18 cellular contexts compared by ENCODE assay signal in the genomic region with DNA sequence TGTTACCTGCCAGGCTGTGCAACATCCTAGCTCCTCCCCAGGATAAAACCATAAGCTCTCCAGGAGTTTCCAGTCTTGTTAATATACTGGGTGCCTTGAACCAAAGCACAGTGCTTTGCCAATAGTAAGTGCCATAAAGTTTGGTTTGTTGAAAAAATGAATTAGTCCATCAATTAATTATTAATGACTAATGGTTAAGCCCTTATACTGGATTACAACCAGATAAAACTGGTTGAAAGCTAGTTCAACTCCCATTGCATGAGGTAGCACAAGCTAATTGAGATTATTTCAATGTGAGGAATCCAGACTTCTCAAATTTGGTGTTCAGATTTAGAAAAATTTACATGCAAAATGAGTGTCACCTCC. TPM values are rescaled to one million over a fixed set of nuclear protein-coding genes. Genes with fewer than 3 reads are reported as not detected.
DNase-seq lines count a peak whose midpoint lies in the region; ATAC-seq, FAIRE-seq and TF ChIP-seq lines count a peak whose summit lies in the region.
"Had no signal": no experiment of that assay in that cellular context is flagged by ENCODE, and none has a peak within 500 bp of the region (broad histone marks: within the 10 kb centered on the region; RNA-seq: fewer than 3 reads in every experiment).

No MANE protein-coding gene starts in this region.

- TF ChIP-seq CTCF in mammary epithelial cell (conservative IDR thresholded peaks at IDR 0.05 in 1 of 2, IDR thresholded peaks at IDR 0.05 in 1 of 2; ENCODE audit: extremely low read depth in 1 of 2, insufficient read depth in 1 of 2, low read depth in 1 of 2, low read length in 2 of 2) (no peak), MCF 10A (IDR thresholded peaks at IDR 0.05; ENCODE audit: unreplicated experiment) (no peak), astrocyte (IDR thresholded peaks at IDR 0.05; ENCODE audit: insufficient read depth, low read depth, low read length) (no peak), neural crest cell (conservative IDR thresholded peaks at IDR 0.05) (no peak)

- no peaks in the 10 kb centered on the region for H3K27me3 ChIP-seq in mammary epithelial cell (ENCODE audit: insufficient read depth, low read length)
- H3K27me3 ChIP-seq in astrocyte (ENCODE audit: insufficient read depth, low read length), result peaks cover 9% of the 10 kb centered on the region
- H3K27me3 ChIP-seq: BLaER1 had no signal

- FAIRE-seq in astrocyte (lab: Jason Lieb, UNC), result no peak
- FAIRE-seq: GM12892 had no signal

- CTCF ChIA-PET in mammary epithelial cell (lab: Charles Lee; ENCODE audit: low non-redundant PET) (interaction anchor here (0.9 kb wide), 1 partner anchor 107 kb away, joined by 4 read pairs; no protein-coding TSS in a partner anchor), MCF 10A (lab: Yijun Ruan, JAX) (interaction anchor here (0.6 to 0.7 kb wide), 2 partner anchors 12 to 1266 kb away, joined by 3 read pairs; no protein-coding TSS in a partner anchor)
- CTCF ChIA-PET in activated CD8-positive, alpha-beta memory T cell treated with anti-CD3 and anti-CD28 coated beads, Interleukin-2, amount 10 ng/mL, durations not matched to agents 7 days and 5 days (lab: Charles Lee), result no interaction called here

- TSS peak; percentile 77 for BruUV-seq in mammary epithelial cell (replicated peaks; lab: Mats Ljungman, UMichigan)
- no TSS peak for BruUV-seq in MCF 10A (replicated peaks; lab: Mats Ljungman, UMichigan)

- H3K4me2 ChIP-seq in mammary epithelial cell (ENCODE audit: insufficient read depth, low read depth, low read length) (peak overlapping the region; percentile 33), astrocyte (ENCODE audit: low read length) (peak overlapping the region; percentile 5)
- H3K4me2 ChIP-seq: BLaER1 had no signal

- intact Hi-C loops in mammary epithelial cell (cut with micrococcal nuclease) (loop anchor here (5.0 kb wide), 2 partner anchors 65 to 275 kb away; partner anchors contain the start of gene KRT5), MCF 10A (cut with micrococcal nuclease) (no loop called here)

- POLR2A ChIA-PET in MCF 10A (lab: Yijun Ruan, JAX), result interaction anchor here (0.7 kb wide), 1 partner anchor 320 kb away, joined by 3 read pairs; no protein-coding TSS in a partner anchor

- H3K27me3 Mint-ChIP-seq in MCF 10A (ENCODE audit: insufficient read depth, unreplicated experiment), result peaks cover 1% of the 10 kb centered on the region
- H3K27me3 Mint-ChIP-seq in astrocyte (ENCODE audit: low read depth, unreplicated experiment), result peaks cover 30% of the 10 kb centered on the region
- no peaks in the 10 kb centered on the region for H3K27me3 Mint-ChIP-seq in neural crest cell (ENCODE audit: low read depth)
- peaks cover 8% of the 10 kb centered on the region for H3K27me3 Mint-ChIP-seq in activated CD8-positive, alpha-beta memory T cell treated with anti-CD3 and anti-CD28 coated beads, Interleukin-2, amount 10 ng/mL, durations not matched to agents 7 days and 5 days

- H3K9me3 Mint-ChIP-seq in MCF 10A (ENCODE audit: unreplicated experiment) (no peaks in the 10 kb centered on the region), astrocyte (ENCODE audit: unreplicated experiment) (peaks cover 5% of the 10 kb centered on the region), neural crest cell (no peaks in the 10 kb centered on the region)
- H3K9me3 Mint-ChIP-seq in activated CD8-positive, alpha-beta memory T cell treated with anti-CD3 and anti-CD28 coated beads, Interleukin-2, amount 10 ng/mL, durations not matched to agents 7 days and 5 days (ENCODE audit: low read depth), result no peaks in the 10 kb centered on the region
- H3K9me3 Mint-ChIP-seq: H9 had no signal

- in situ Hi-C loops in mammary epithelial cell (cut with MboI; ENCODE audit: low sequenced_read_pairs in 2 of 2), result no loop called here

- H3K4me1 Mint-ChIP-seq in MCF 10A (ENCODE audit: insufficient read depth, unreplicated experiment) (peaks cover 27% of the 10 kb centered on the region), astrocyte (ENCODE audit: low read depth, unreplicated experiment) (peaks cover 23% of the 10 kb centered on the region), neural crest cell (no peaks in the 10 kb centered on the region)
- H3K4me1 Mint-ChIP-seq in activated CD8-positive, alpha-beta memory T cell treated with anti-CD3 and anti-CD28 coated beads, Interleukin-2, amount 10 ng/mL, durations not matched to agents 7 days and 5 days, result peaks cover 7% of the 10 kb centered on the region
- H3K4me1 Mint-ChIP-seq: CD8-positive, alpha-beta memory T cell had no signal

- H3K36me3 ChIP-seq in mammary epithelial cell (ENCODE audit: insufficient read depth, low read length), result no peaks in the 10 kb centered on the region
- H3K36me3 ChIP-seq in astrocyte (ENCODE audit: insufficient read depth, low read length), result no peaks in the 10 kb centered on the region
- H3K36me3 ChIP-seq: BLaER1 had no signal

- no peak for ATAC-seq in activated CD8-positive, alpha-beta memory T cell treated with anti-CD3 and anti-CD28 coated beads, Interleukin-2, amount 10 ng/mL, durations not matched to agents 7 days and 5 days
- no peak for ATAC-seq in GM19328 (IDR thresholded peaks at IDR 0.05; ENCODE audit: unreplicated experiment)

- H3K4me3 Mint-ChIP-seq in MCF 10A (ENCODE audit: unreplicated experiment), result no peak overlapping the region
- H3K4me3 Mint-ChIP-seq in astrocyte (ENCODE audit: unreplicated experiment), result no peak overlapping the region
- no peak overlapping the region for H3K4me3 Mint-ChIP-seq in neural crest cell
- H3K4me3 Mint-ChIP-seq in activated CD8-positive, alpha-beta memory T cell treated with anti-CD3 and anti-CD28 coated beads, Interleukin-2, amount 10 ng/mL, durations not matched to agents 7 days and 5 days, result no peak overlapping the region
- H3K4me3 Mint-ChIP-seq: CD8-positive, alpha-beta memory T cell; H9 had no signal

- H3K4me1 ChIP-seq in mammary epithelial cell (ENCODE audit: insufficient read depth, low read length), result peaks cover 37% of the 10 kb centered on the region
- H3K4me1 ChIP-seq in astrocyte (ENCODE audit: insufficient read depth, low read length), result peaks cover 14% of the 10 kb centered on the region
- H3K4me1 ChIP-seq: BLaER1 had no signal

- H2AFZ ChIP-seq in mammary epithelial cell (ENCODE audit: low read depth, low read length) (no peak overlapping the region), astrocyte (ENCODE audit: low read depth, low read length) (no peak overlapping the region)

- H3K36me3 Mint-ChIP-seq in MCF 10A (ENCODE audit: insufficient read depth, unreplicated experiment) (no peaks in the 10 kb centered on the region), astrocyte (ENCODE audit: low read depth, unreplicated experiment) (no peaks in the 10 kb centered on the region), neural crest cell (ENCODE audit: low read depth) (no peaks in the 10 kb centered on the region)
- H3K36me3 Mint-ChIP-seq in activated CD8-positive, alpha-beta memory T cell treated with anti-CD3 and anti-CD28 coated beads, Interleukin-2, amount 10 ng/mL, durations not matched to agents 7 days and 5 days, result no peaks in the 10 kb centered on the region

- H3K4me3 ChIP-seq in mammary epithelial cell (replicated peaks in 1 of 3; ENCODE audit: insufficient read depth in 1 of 3, low read depth in 2 of 3, low read length in 3 of 3) (no peak overlapping the region), astrocyte (ENCODE audit: insufficient read depth, low read depth, low read length) (no peak overlapping the region)
- H3K4me3 ChIP-seq: BLaER1 had no signal

- no peaks in the 10 kb centered on the region for H3K79me2 ChIP-seq in mammary epithelial cell (ENCODE audit: insufficient read depth, low read length)
- no peaks in the 10 kb centered on the region for H3K79me2 ChIP-seq in astrocyte (ENCODE audit: insufficient read depth, low read length)

- H4K20me1 ChIP-seq in mammary epithelial cell (ENCODE audit: insufficient read depth, low read length) (no peaks in the 10 kb centered on the region), astrocyte (ENCODE audit: insufficient read depth, low read length) (no peaks in the 10 kb centered on the region)
- H4K20me1 ChIP-seq: BLaER1 had no signal

- DNase-seq in mammary epithelial cell, result no peak
- no peak for DNase-seq in MCF 10A (ENCODE audit: unreplicated experiment)
- DNase-seq in astrocyte (ENCODE audit: low read depth), result no peak
- DNase-seq in neural crest cell (ENCODE audit: low read depth, low spot score), result no peak
- DNase-seq in activated CD8-positive, alpha-beta memory T cell treated with anti-CD3 and anti-CD28 coated beads, Interleukin-2, amount 10 ng/mL, durations not matched to agents 7 days and 5 days, result no peak
- DNase-seq in NCI-H2196 (lab: John Stamatoyannopoulos, UW; ENCODE audit: unreplicated experiment), result no peak
- DNase-seq: AML-193; Caco-2; CD8-positive, alpha-beta memory T cell; DND-41; GDM1; GOT3; H9; KBM-7 had no signal

- H3K9ac ChIP-seq in mammary epithelial cell (ENCODE audit: insufficient read depth, low read length) (no peak overlapping the region), astrocyte (ENCODE audit: low read length) (no peak overlapping the region)
- H3K9ac ChIP-seq: BLaER1 had no signal

- H3K9me3 ChIP-seq in mammary epithelial cell (replicated peaks; ENCODE audit: insufficient read depth, low read length) (no peaks in the 10 kb centered on the region), astrocyte (ENCODE audit: insufficient read depth, low read depth, low read length) (no peaks in the 10 kb centered on the region)
- H3K9me3 ChIP-seq: BLaER1, Caco-2 had no signal

- H3K27ac Mint-ChIP-seq in MCF 10A (ENCODE audit: low read depth, unreplicated experiment) (no peak overlapping the region), astrocyte (ENCODE audit: unreplicated experiment) (no peak overlapping the region), neural crest cell (ENCODE audit: unreplicated experiment) (peak overlapping the region; percentile 67)
- no peak overlapping the region for H3K27ac Mint-ChIP-seq in activated CD8-positive, alpha-beta memory T cell treated with anti-CD3 and anti-CD28 coated beads, Interleukin-2, amount 10 ng/mL, durations not matched to agents 7 days and 5 days
- H3K27ac Mint-ChIP-seq: CD8-positive, alpha-beta memory T cell; H9 had no signal

- dilution Hi-C loops in mammary epithelial cell (cut with HindIII; ENCODE audit: low sequenced_read_pairs), result no loop called here

- no peak overlapping the region for H3K27ac ChIP-seq in mammary epithelial cell (ENCODE audit: insufficient read depth, low read depth, low read length)
- no peak overlapping the region for H3K27ac ChIP-seq in astrocyte (ENCODE audit: low read depth, low read length)
- H3K27ac ChIP-seq: 22Rv1, BLaER1 had no signal

RNA-seq across cellular contexts. Expression of gene KRT3, which starts 1.6 kb away (rescaled TPM):
- total RNA-seq in mammary epithelial cell (not detected), MCF 10A (2022) (not detected in 2 replicates), astrocyte (0.09 and 0.43 TPM in 2 replicates), neural crest cell (not detected in 2 replicates)
- polyA plus RNA-seq in mammary epithelial cell, result 0.02 TPM
- polyA minus RNA-seq in mammary epithelial cell, result not detected
- not detected for total RNA-seq in activated CD8-positive, alpha-beta memory T cell treated with anti-CD3 and anti-CD28 coated beads, Interleukin-2, amount 10 ng/mL, durations not matched to agents 7 days and 5 days
- total RNA-seq: Caco-2; CD8-positive, alpha-beta memory T cell; H9 had no signal
- polyA plus RNA-seq: CD8-positive, alpha-beta memory T cell had no signal

RNA-seq across cellular contexts. Expression of gene KRT4, which starts 16.4 kb away (rescaled TPM):
- total RNA-seq in mammary epithelial cell (not detected), MCF 10A (2022) (not detected in 2 replicates), astrocyte (not detected in 2 replicates), neural crest cell (not detected in 2 replicates)
- not detected for polyA plus RNA-seq in mammary epithelial cell
- not detected for polyA minus RNA-seq in mammary epithelial cell
- total RNA-seq in activated CD8-positive, alpha-beta memory T cell treated with anti-CD3 and anti-CD28 coated beads, Interleukin-2, amount 10 ng/mL, durations not matched to agents 7 days and 5 days, result not detected
- total RNA-seq: CD8-positive, alpha-beta memory T cell; H9 had no signal
- polyA plus RNA-seq: CD8-positive, alpha-beta memory T cell had no signal

RNA-seq across cellular contexts. Expression of gene KRT76, which starts 20.4 kb away (rescaled TPM):
- total RNA-seq in mammary epithelial cell (not detected), MCF 10A (2022) (not detected in 2 replicates), astrocyte (not detected in 2 replicates), neural crest cell (not detected in 2 replicates)
- not detected for polyA plus RNA-seq in mammary epithelial cell
- not detected for polyA minus RNA-seq in mammary epithelial cell
- not detected for total RNA-seq in activated CD8-positive, alpha-beta memory T cell treated with anti-CD3 and anti-CD28 coated beads, Interleukin-2, amount 10 ng/mL, durations not matched to agents 7 days and 5 days
- total RNA-seq: Caco-2; CD8-positive, alpha-beta memory T cell; H9 had no signal
- polyA plus RNA-seq: CD8-positive, alpha-beta memory T cell had no signal

RNA-seq across cellular contexts. Expression of gene KRT79, which starts 36.6 kb away (rescaled TPM):
- total RNA-seq in mammary epithelial cell (not detected), MCF 10A (2022) (not detected in 2 replicates), astrocyte (0.50 and 0.82 TPM in 2 replicates), neural crest cell (not detected in 2 replicates)
- polyA plus RNA-seq in mammary epithelial cell, result not detected
- not detected for polyA minus RNA-seq in mammary epithelial cell
- under 1 TPM in 1 of 2 experiments, not detected in 1; 0.23 TPM for total RNA-seq in activated CD8-positive, alpha-beta memory T cell treated with anti-CD3 and anti-CD28 coated beads, Interleukin-2, amount 10 ng/mL, durations not matched to agents 7 days and 5 days
- total RNA-seq: Caco-2; CD8-positive, alpha-beta memory T cell; H9 had no signal
- polyA plus RNA-seq: CD8-positive, alpha-beta memory T cell had no signal

RNA-seq across cellular contexts. Expression of gene KRT78, which starts 51.3 kb away (rescaled TPM):
- total RNA-seq in mammary epithelial cell, result not detected
- polyA plus RNA-seq in mammary epithelial cell, result not detected
- not detected for polyA minus RNA-seq in mammary epithelial cell
- not detected in 2 replicates for total RNA-seq in MCF 10A (2022)
- not detected in 2 replicates for total RNA-seq in astrocyte
- not detected in 2 replicates for total RNA-seq in neural crest cell
- not detected for total RNA-seq in activated CD8-positive, alpha-beta memory T cell treated with anti-CD3 and anti-CD28 coated beads, Interleukin-2, amount 10 ng/mL, durations not matched to agents 7 days and 5 days
- total RNA-seq: Caco-2; CD8-positive, alpha-beta memory T cell; H9 had no signal
- polyA plus RNA-seq: CD8-positive, alpha-beta memory T cell had no signal
